ENCODE assay signal across 14 cellular contexts in genomic region chr7:91628742-91629141, GRCh38.
A peak's percentile ranks its signal among the peaks of the same experiment; 100 is the strongest.
DNase-seq lines count a peak whose midpoint lies in the region; ATAC-seq lines count a peak whose summit lies in the region.
"Had no signal": no experiment of that assay in that cellular context is flagged by ENCODE, and none has a peak within 500 bp of the region (broad histone marks: within the 10 kb centered on the region; RNA-seq: fewer than 3 reads in every experiment).

No MANE protein-coding gene starts in this region.

- ATAC-seq in HG02571 (IDR thresholded peaks at IDR 0.05; ENCODE audit: unreplicated experiment) = no peak

- DNase-seq in NCI-H146 (lab: John Stamatoyannopoulos, UW) (peak; percentile 21), NCI-H146 treated with DMSO at 0.1 percent for 48 hours (lab: John Stamatoyannopoulos, UW; ENCODE audit: unreplicated experiment) (no peak), NCI-H2171 (lab: John Stamatoyannopoulos, UW) (peak; percentile 88), cerebellar cortex (ENCODE audit: low spot score) (peak; percentile 88), pulmonary artery endothelial cell (ENCODE audit: low read depth, low spot score) (peak; percentile 30), T1000 (lab: John Stamatoyannopoulos, UW) (no peak), dedifferentiated amniotic fluid mesenchymal stem cell (ENCODE audit: extremely low spot score) (no peak)
- DNase-seq: activated CD4-positive, alpha-beta T cell treated with anti-CD3 and anti-CD28 coated beads, Interleukin-2, amount 50 U/mL, for 4 hours; CD4-positive, alpha-beta T cell; H7; midbrain; MM.1S; stimulated activated CD4-positive, alpha-beta T cell treated with anti-CD3 and anti-CD28 coated beads, Interleukin-4, amount 100 ng/mL, for 4 hours had no signal

Comparison
In these comparisons a context has a peak if more than half of its experiments do, and no peak if none do; other contexts are left out.
1. DNase-seq: peak in NCI-H146 (single experiment), NCI-H2171 (single experiment), cerebellar cortex (single experiment) and pulmonary artery endothelial cell (single experiment); none in NCI-H146 treated with DMSO at 0.1 percent for 48 hours (single experiment), T1000 (single experiment) and dedifferentiated amniotic fluid mesenchymal stem cell (single experiment).